Comparison of ENCODE assay signal across 14 cellular contexts in the genomic region with DNA sequence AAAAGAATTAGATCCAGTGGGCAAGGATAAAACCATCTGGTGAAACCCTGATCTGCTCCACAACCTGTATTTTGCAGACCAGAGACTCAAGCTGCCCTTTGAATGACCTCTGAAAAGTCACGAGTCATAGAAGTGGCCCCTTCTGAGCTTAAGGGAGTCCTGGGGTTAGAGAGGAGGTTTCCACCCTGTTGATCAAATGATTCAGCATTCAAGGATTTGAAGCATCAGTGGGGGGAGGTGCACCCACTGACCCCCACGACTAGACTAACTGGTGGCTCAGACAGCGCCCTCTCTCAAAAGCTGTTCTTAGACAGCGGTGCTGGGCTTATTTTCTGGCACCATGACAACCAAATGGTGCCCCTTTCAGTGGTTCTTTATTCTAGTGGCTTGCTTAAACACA. TPM values are rescaled to one million over a fixed set of nuclear protein-coding genes. Genes with fewer than 3 reads are reported as not detected.
DNase-seq lines count a peak whose midpoint lies in the region; ATAC-seq and TF ChIP-seq lines count a peak whose summit lies in the region.
"Had no signal": no experiment of that assay in that cellular context is flagged by ENCODE, and none has a peak within 500 bp of the region (broad histone marks: within the 10 kb centered on the region; RNA-seq: fewer than 3 reads in every experiment).

No MANE protein-coding gene starts in this region.

- H3K4me1 Mint-ChIP-seq in nephron, result peaks cover 59% of the 10 kb centered on the region

- H3K4me3 ChIP-seq in epithelial cell of proximal tubule (ENCODE audit: low read depth, low read length), result no peak overlapping the region
- H3K4me3 ChIP-seq: gastrocnemius medialis had no signal

- ATAC-seq in HG03432 (IDR thresholded peaks at IDR 0.05; ENCODE audit: unreplicated experiment), result no peak
- ATAC-seq: gastrocnemius medialis; natural killer cell treated with Interleukin-12 subunit alpha and Interleukin-12 subunit beta and Interleukin-15 and Interleukin-18, amount 100 ng/mL, for 72 hours had no signal

- H3K4me3 Mint-ChIP-seq in nephron, result no peak overlapping the region
- H3K4me3 Mint-ChIP-seq: natural killer cell treated with Interleukin-12 subunit alpha and Interleukin-12 subunit beta and Interleukin-15 and Interleukin-18, amount 100 ng/mL, for 72 hours; T-helper 2 cell treated with Interferon-gamma antibody and Interleukin-4, amounts not matched to agents 5 μg/mL and 100 μg/mL, for 36 hours had no signal

- peak; percentile 58 for DNase-seq in ELR (ENCODE audit: low read depth)
- DNase-seq in LoVo (ENCODE audit: low spot score), result peak; percentile 40
- DNase-seq in epithelial cell of proximal tubule (ENCODE audit: low read depth), result no peak
- DNase-seq in 8988T, result no peak
- no peak for DNase-seq in stimulated activated CD4-positive, alpha-beta T cell treated with anti-CD3 and anti-CD28 coated beads, Interleukin-1b, Interleukin-23, amount 100 ng/mL, for 48 hours
- no peak for DNase-seq in activated T-cell treated with anti-CD3 and anti-CD28 coated beads, Interleukin-2, amount 50 U/mL, for 48 hours
- DNase-seq: anterior cingulate cortex, gastrocnemius medialis, NCI-H1436, RPMI8226 had no signal

- TF ChIP-seq CTCF in epithelial cell of proximal tubule (conservative IDR thresholded peaks at IDR 0.05; ENCODE audit: low read depth, low read length), result peak; percentile 10
- no peak for TF ChIP-seq CTCF in nephron (IDR thresholded peaks at IDR 0.05; ENCODE audit: unreplicated experiment in 3 of 3)

- H3K27me3 Mint-ChIP-seq in nephron (ENCODE audit: low read depth), result peaks cover 3% of the 10 kb centered on the region

- peaks cover 2% of the 10 kb centered on the region for H3K9me3 Mint-ChIP-seq in nephron
- H3K9me3 Mint-ChIP-seq: natural killer cell treated with Interleukin-12 subunit alpha and Interleukin-12 subunit beta and Interleukin-15 and Interleukin-18, amount 100 ng/mL, for 72 hours; T-helper 2 cell treated with Interferon-gamma antibody and Interleukin-4, amounts not matched to agents 5 μg/mL and 100 μg/mL, for 36 hours had no signal

- H3K27ac Mint-ChIP-seq in nephron, result peak overlapping the region; percentile 20 to 70 (median 39)
- H3K27ac Mint-ChIP-seq: natural killer cell treated with Interleukin-12 subunit alpha and Interleukin-12 subunit beta and Interleukin-15 and Interleukin-18, amount 100 ng/mL, for 72 hours; T-helper 2 cell treated with Interferon-gamma antibody and Interleukin-4, amounts not matched to agents 5 μg/mL and 100 μg/mL, for 36 hours had no signal

- peaks cover 5% of the 10 kb centered on the region for H3K36me3 Mint-ChIP-seq in nephron (ENCODE audit: low read depth)
- H3K36me3 Mint-ChIP-seq: natural killer cell treated with Interleukin-12 subunit alpha and Interleukin-12 subunit beta and Interleukin-15 and Interleukin-18, amount 100 ng/mL, for 72 hours had no signal

RNA-seq across cellular contexts. Expression of a gene that starts 44.3 kb away (rescaled TPM):
- 1.2 and 2.2 TPM in 2 replicates for total RNA-seq in epithelial cell of proximal tubule

Comparison
In these comparisons a context has a peak if more than half of its experiments do, and no peak if none do; other contexts are left out.
1. DNase-seq: peak in ELR (single experiment) and LoVo (single experiment); none in epithelial cell of proximal tubule (single experiment), 8988T (single experiment), stimulated activated CD4-positive, alpha-beta T cell treated with anti-CD3 and anti-CD28 coated beads, Interleukin-1b, Interleukin-23, amount 100 ng/mL, for 48 hours (single experiment) and activated T-cell treated with anti-CD3 and anti-CD28 coated beads, Interleukin-2, amount 50 U/mL, for 48 hours (0 of 2).